In genomic region chr3:40309439-40309924, GRCh38 we compare ENCODE assay signal across 8 cellular contexts. TPM values are rescaled to one million over a fixed set of nuclear protein-coding genes. Genes with fewer than 3 reads are reported as not detected.
DNase-seq lines count a peak whose midpoint lies in the region; ATAC-seq and TF ChIP-seq lines count a peak whose summit lies in the region.

Gene EIF1B (plus strand): TSS chr3:40309707. CDS start chr3:40309942, 235 bp downstream.

- H3K36me3 ChIP-seq in PC-3 (ENCODE audit: low read depth, low read length): peaks cover 17% of the 10 kb centered on the region
- no peaks in the 10 kb centered on the region for H3K36me3 ChIP-seq in mucosa of stomach (ENCODE audit: control insufficient read depth, insufficient read depth, low read length)

- H4K20me1 ChIP-seq in PC-3 (ENCODE audit: low read length): no peaks in the 10 kb centered on the region

- ATAC-seq in GM21529 (IDR thresholded peaks at IDR 0.05; ENCODE audit: unreplicated experiment) (peak; percentile 94), PC-3 (peak; percentile 92)

- TF ChIP-seq RAD21 in Ishikawa (IDR thresholded peaks at IDR 0.05; ENCODE audit: low read depth): no peak

- H3K4me3 ChIP-seq in PC-3 (ENCODE audit: low read length) (peak within 1 kb of the TSS; percentile 93), mucosa of stomach (ENCODE audit: low read length) (peak within 1 kb of the TSS; percentile 77)

- H3K27me3 ChIP-seq in PC-3 (ENCODE audit: low read length): no peaks in the 10 kb centered on the region
- no peaks in the 10 kb centered on the region for H3K27me3 ChIP-seq in mucosa of stomach (ENCODE audit: control insufficient read depth, insufficient read depth, low read length)

- no peaks in the 10 kb centered on the region for H3K9me3 ChIP-seq in PC-3 (ENCODE audit: low read length)
- H3K9me3 ChIP-seq in mucosa of stomach (ENCODE audit: control insufficient read depth, low read length): no peaks in the 10 kb centered on the region

- peak within 1 kb of the TSS; percentile 86 for H3K4me2 ChIP-seq in PC-3 (ENCODE audit: low read length)

- no peak for TF ChIP-seq EP300 in Ishikawa (IDR thresholded peaks at IDR 0.05; ENCODE audit: borderline replicate concordance)

- CTCF ChIA-PET in PC-3 (lab: Charles Lee): interaction anchor here (0.5 to 1.5 kb wide), 6 partner anchors 8 to 1754 kb away, joined by 3 to 12 read pairs (median 4); no protein-coding TSS in a partner anchor

- intact Hi-C loops in PC-3 (cut with micrococcal nuclease): loop anchor here (1.0 kb wide), 1 partner anchor 215 kb away; the partner anchor contains the start of gene ZNF621

- H3F3A ChIP-seq in PC-3 (ENCODE audit: low read length, unreplicated experiment): no peaks in the 10 kb centered on the region

- peak; percentile 87 for TF ChIP-seq CTCF in PC-3 (conservative IDR thresholded peaks at IDR 0.05; ENCODE audit: low read depth, low read length)

- no TSS peak for BruUV-seq in PC-3 (replicated peaks; lab: Mats Ljungman, UMichigan)

- peak; percentile 97 for TF ChIP-seq POLR2A in erythroblast (IDR thresholded peaks at IDR 0.05; ENCODE audit: low read length)

- H3K9me2 ChIP-seq in PC-3 (replicated peaks; ENCODE audit: low read length): no peaks in the 10 kb centered on the region

- H3K9ac ChIP-seq in PC-3 (ENCODE audit: low read length) (peak within 1 kb of the TSS; percentile 90), mucosa of stomach (ENCODE audit: low read length) (peak within 1 kb of the TSS; percentile 98)

- POLR2A ChIA-PET in PC-3 (lab: Charles Lee; ENCODE audit: unreplicated experiment): no interaction called here

- peak within 1 kb of the TSS; percentile 25; the same call in 1 of the 2 replicates for H3K27ac ChIP-seq in PC-3 (ENCODE audit: low read length)

- peak; percentile 52 for DNase-seq in DMS153 treated with DMSO at 0.1 percent for 48 hours (lab: John Stamatoyannopoulos, UW; ENCODE audit: unreplicated experiment)
- DNase-seq in PC-3: peak; percentile 98
- DNase-seq in activated T-cell treated with anti-CD3 and anti-CD28 coated beads, Interleukin-2, amount 50 U/mL, for 1 hour: peak; percentile 99
- DNase-seq in erythroblast (lab: John Stamatoyannopoulos, UW): peak; percentile 98 to 99
- peak; percentile 96 to 97 for DNase-seq in stimulated activated CD8-positive, alpha-beta memory T cell treated with anti-CD3 and anti-CD28 coated beads, Interleukin-7, amount 100 ng/mL, for 4 hours (ENCODE audit: low read depth in 2 of 2)

- H3K4me1 ChIP-seq in PC-3 (ENCODE audit: insufficient read depth, low read length) (peaks cover 14% of the 10 kb centered on the region; the same call in 1 of the 2 replicates), mucosa of stomach (ENCODE audit: control insufficient read depth, insufficient read depth, low read length) (peaks cover 13% of the 10 kb centered on the region)

- H3K79me2 ChIP-seq in PC-3 (ENCODE audit: low read length): peaks cover 20% of the 10 kb centered on the region

- peak within 1 kb of the TSS; percentile 96 for H2AFZ ChIP-seq in PC-3 (ENCODE audit: low read length)

TF ChIP-seq in Ishikawa, 13 proteins besides CTCF, POLR2A, EP300 and RAD21:
- TF ChIP-seq TAF1 (IDR thresholded peaks at IDR 0.05; ENCODE audit: low read depth) (peak; percentile 68), REST (IDR thresholded peaks at IDR 0.05; ENCODE audit: low read depth) (no peak), USF1 (IDR thresholded peaks at IDR 0.05) (peak; percentile 98), TCF12 (IDR thresholded peaks at IDR 0.05; ENCODE audit: low read depth) (peak; percentile 45; the same call in 1 of the 2 replicates), CEBPB (IDR thresholded peaks at IDR 0.05) (no peak), MAX (IDR thresholded peaks at IDR 0.05) (0 out of 2 replicates have a peak, but pooled peaks have one; percentile 10), EGR1 (IDR thresholded peaks at IDR 0.05) (peak; percentile 83), YY1 (IDR thresholded peaks at IDR 0.05; ENCODE audit: low read depth) (peak; percentile 90)

RNA-seq across cellular contexts. Expression of gene EIF1B, which starts in this region (rescaled TPM):
- 9.0 and 10.0 TPM in 2 replicates for total RNA-seq in PC-3 (2014; rRNA removed)

Comparison
In these comparisons a context has a peak if more than half of its experiments do, and no peak if none do; other contexts are left out.
1. Peak in every context shown above with its lines: DNase-seq, ATAC-seq, H3K4me3 ChIP-seq and H3K27ac ChIP-seq.